ENCODE assay signal across 8 cellular contexts in the genomic region with DNA sequence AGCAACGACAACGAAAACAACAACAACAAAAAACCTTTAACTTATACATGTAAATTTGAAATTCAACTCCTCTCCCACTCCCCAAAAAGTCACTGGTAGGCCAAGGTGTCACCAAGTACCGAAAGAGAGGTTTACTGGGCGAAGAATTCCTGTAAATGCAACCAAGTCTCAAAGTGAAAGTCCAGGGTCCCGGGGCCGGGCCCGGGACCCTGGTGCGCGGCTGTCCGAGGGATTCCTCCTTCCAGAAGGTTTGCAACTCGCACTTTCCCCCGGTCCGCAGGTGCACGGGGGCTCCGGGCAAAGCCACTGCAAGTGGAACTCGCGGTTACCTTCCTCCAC. TPM values are rescaled to one million over a fixed set of nuclear protein-coding genes. Genes with fewer than 3 reads are reported as not detected.
DNase-seq lines count a peak whose midpoint lies in the region; ATAC-seq lines count a peak whose summit lies in the region.

No MANE protein-coding gene starts in this region.

- peaks cover 17% of the 10 kb centered on the region for H3K36me3 Mint-ChIP-seq in T-helper 1 cell treated with Interleukin-12 subunit alpha and Interleukin-12 subunit beta and Interleukin-4 antibody, amounts not matched to agents 30 μg/mL and 1 μg/mL, for 36 hours (ENCODE audit: low read depth)
- peaks cover 34% of the 10 kb centered on the region for H3K36me3 Mint-ChIP-seq in activated T-helper 2 cell treated with anti-CD3 and anti-CD28 coated beads, Interferon-gamma antibody, Interleukin-2, Interleukin-4, amounts not matched to agents 10 μg/mL and 5 μg/mL and 100 μg/mL, durations not matched to agents 14 hours and 24 hours and 36 hours (ENCODE audit: low read depth)

- no peaks in the 10 kb centered on the region for H3K27me3 Mint-ChIP-seq in T-helper 1 cell treated with Interleukin-12 subunit alpha and Interleukin-12 subunit beta and Interleukin-4 antibody, amounts not matched to agents 30 μg/mL and 1 μg/mL, for 36 hours (ENCODE audit: low read depth)
- H3K27me3 Mint-ChIP-seq in activated T-helper 2 cell treated with anti-CD3 and anti-CD28 coated beads, Interferon-gamma antibody, Interleukin-2, Interleukin-4, amounts not matched to agents 10 μg/mL and 5 μg/mL and 100 μg/mL, durations not matched to agents 14 hours and 24 hours and 36 hours (ENCODE audit: low read depth): no peaks in the 10 kb centered on the region

- peak overlapping the region; percentile 98 for H3K4me3 Mint-ChIP-seq in T-helper 1 cell treated with Interleukin-12 subunit alpha and Interleukin-12 subunit beta and Interleukin-4 antibody, amounts not matched to agents 30 μg/mL and 1 μg/mL, for 36 hours
- peak overlapping the region; percentile 98 for H3K4me3 Mint-ChIP-seq in activated T-helper 2 cell treated with anti-CD3 and anti-CD28 coated beads, Interferon-gamma antibody, Interleukin-2, Interleukin-4, amounts not matched to agents 10 μg/mL and 5 μg/mL and 100 μg/mL, durations not matched to agents 14 hours and 24 hours and 36 hours (ENCODE audit: low read depth)

- H3K4me3 ChIP-seq in iPS-20b (ENCODE audit: low read length): peak overlapping the region; percentile 95
- H3K4me3 ChIP-seq in subcutaneous abdominal adipose tissue (ENCODE audit: low read depth in 1 of 5, low read length in 5 of 5): peak overlapping the region; percentile 78 to 90 (median 84)

- H3K4me1 Mint-ChIP-seq in T-helper 1 cell treated with Interleukin-12 subunit alpha and Interleukin-12 subunit beta and Interleukin-4 antibody, amounts not matched to agents 30 μg/mL and 1 μg/mL, for 36 hours (ENCODE audit: low read depth): peaks cover 46% of the 10 kb centered on the region
- H3K4me1 Mint-ChIP-seq in activated T-helper 2 cell treated with anti-CD3 and anti-CD28 coated beads, Interferon-gamma antibody, Interleukin-2, Interleukin-4, amounts not matched to agents 10 μg/mL and 5 μg/mL and 100 μg/mL, durations not matched to agents 14 hours and 24 hours and 36 hours (ENCODE audit: low read depth): peaks cover 44% of the 10 kb centered on the region

- DNase-seq in T-helper 1 cell (no peak), activated gamma-delta T cell treated with Interleukin-2 at 50 U/mL for 16 hours (no peak), NOMO-1 treated with DMSO at 0.1 percent for 48 hours (lab: John Stamatoyannopoulos, UW; ENCODE audit: unreplicated experiment) (no peak)
- no peak for DNase-seq in activated T-helper 2 cell treated with anti-CD3 and anti-CD28 coated beads, Interferon-gamma antibody, Interleukin-2, Interleukin-4, amounts not matched to agents 10 μg/mL and 5 μg/mL and 100 μg/mL, durations not matched to agents 14 hours and 24 hours and 36 hours (ENCODE audit: low spot score)

- intact Hi-C loops in activated T-helper 2 cell treated with anti-CD3 and anti-CD28 coated beads, Interferon-gamma antibody, Interleukin-2, Interleukin-4, amounts not matched to agents 10 μg/mL and 5 μg/mL and 100 μg/mL, durations not matched to agents 14 hours and 24 hours and 36 hours (cut with micrococcal nuclease): loop anchor here (2.0 to 10.0 kb wide), 3 partner anchors 89 to 639 kb away; no protein-coding TSS in a partner anchor

- ATAC-seq in GM18870 (IDR thresholded peaks at IDR 0.05; ENCODE audit: unreplicated experiment): no peak

- H3K27ac ChIP-seq in iPS-20b (ENCODE audit: low read length): no peak overlapping the region
- H3K27ac ChIP-seq in subcutaneous abdominal adipose tissue (ENCODE audit: low read depth, low read length): peak overlapping the region; percentile 84

- H3K36me3 ChIP-seq in iPS-20b (ENCODE audit: insufficient read depth, low read depth, low read length) (no peaks in the 10 kb centered on the region), subcutaneous abdominal adipose tissue (ENCODE audit: control insufficient read depth in 5 of 5, insufficient read depth in 5 of 5, low read length in 5 of 5) (no peaks in the 10 kb centered on the region)

- peaks cover 39% of the 10 kb centered on the region for H3K4me1 ChIP-seq in iPS-20b (ENCODE audit: insufficient read depth, low read length)
- peaks cover 16 to 50% (median 46%) of the 10 kb centered on the region in 5 donors for H3K4me1 ChIP-seq in subcutaneous abdominal adipose tissue (ENCODE audit: control insufficient read depth in 5 of 5, insufficient read depth in 5 of 5, low read length in 5 of 5)

- peak overlapping the region; percentile 96 for H3K27ac Mint-ChIP-seq in T-helper 1 cell treated with Interleukin-12 subunit alpha and Interleukin-12 subunit beta and Interleukin-4 antibody, amounts not matched to agents 30 μg/mL and 1 μg/mL, for 36 hours
- H3K27ac Mint-ChIP-seq in activated T-helper 2 cell treated with anti-CD3 and anti-CD28 coated beads, Interferon-gamma antibody, Interleukin-2, Interleukin-4, amounts not matched to agents 10 μg/mL and 5 μg/mL and 100 μg/mL, durations not matched to agents 14 hours and 24 hours and 36 hours: peak overlapping the region; percentile 95

- H3K9me3 Mint-ChIP-seq in T-helper 1 cell treated with Interleukin-12 subunit alpha and Interleukin-12 subunit beta and Interleukin-4 antibody, amounts not matched to agents 30 μg/mL and 1 μg/mL, for 36 hours: no peaks in the 10 kb centered on the region
- H3K9me3 Mint-ChIP-seq in activated T-helper 2 cell treated with anti-CD3 and anti-CD28 coated beads, Interferon-gamma antibody, Interleukin-2, Interleukin-4, amounts not matched to agents 10 μg/mL and 5 μg/mL and 100 μg/mL, durations not matched to agents 14 hours and 24 hours and 36 hours: no peaks in the 10 kb centered on the region

- H3K9ac ChIP-seq in iPS-20b (ENCODE audit: low read depth, low read length) (peak overlapping the region; percentile 85), subcutaneous abdominal adipose tissue (ENCODE audit: low read length in 5 of 5) (peak overlapping the region; percentile 72 to 83 (median 78))

- H3K9me3 ChIP-seq in iPS-20b (ENCODE audit: insufficient read depth, low read depth, low read length): no peaks in the 10 kb centered on the region
- H3K9me3 ChIP-seq in subcutaneous abdominal adipose tissue (ENCODE audit: control insufficient read depth in 5 of 5, low read length in 5 of 5): no peaks in the 10 kb centered on the region

- H3K27me3 ChIP-seq in iPS-20b (ENCODE audit: insufficient read depth, low read length) (no peaks in the 10 kb centered on the region), subcutaneous abdominal adipose tissue (ENCODE audit: control insufficient read depth in 5 of 5, insufficient read depth in 4 of 5, low read length in 5 of 5) (no peaks in the 10 kb centered on the region)

RNA-seq across cellular contexts. Expression of gene STK24, which starts 1.1 kb away (rescaled TPM):
- 119 and 127 TPM in 2 replicates for total RNA-seq in activated T-helper 2 cell treated with anti-CD3 and anti-CD28 coated beads, Interferon-gamma antibody, Interleukin-2, Interleukin-4, amounts not matched to agents 10 μg/mL and 5 μg/mL and 100 μg/mL, durations not matched to agents 14 hours and 24 hours and 36 hours
